25 cellular contexts compared by ENCODE assay signal in the genomic region with DNA sequence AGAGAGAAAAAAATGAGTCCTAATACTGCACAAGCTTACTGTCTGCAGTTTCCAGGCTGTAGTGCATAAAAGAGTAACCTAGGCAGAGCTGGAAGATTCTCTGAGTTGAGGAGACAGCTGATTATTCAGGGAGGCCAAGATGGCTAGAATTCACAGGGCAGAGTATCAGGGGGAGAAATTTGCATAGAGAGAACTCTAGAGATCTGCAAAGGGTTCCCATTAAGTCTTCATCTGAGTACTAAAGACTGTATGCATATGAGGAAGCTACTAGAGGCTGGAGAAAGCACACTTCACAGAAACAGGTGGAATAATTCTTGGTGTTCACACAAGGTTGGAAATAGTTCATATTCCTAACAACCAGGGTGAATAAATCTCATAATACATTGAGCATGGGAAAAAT.
"Had no signal": no experiment of that assay in that cellular context is flagged by ENCODE, and none has a peak within 500 bp of the region (broad histone marks: within the 10 kb centered on the region; RNA-seq: fewer than 3 reads in every experiment).

No MANE protein-coding gene starts in this region.

- H3K27ac Mint-ChIP-seq: natural killer cell; stimulated activated memory B cell treated with anti-CD40 and anti-IgM and Interleukin-4, amounts not matched to agents 10 μg/mL and 1 μg/mL and 100 μg/mL, for 72 hours; stimulated activated naive CD8-positive, alpha-beta T cell treated with anti-CD3 and anti-CD28 coated beads, Interleukin-15, Interleukin-2, amounts not matched to agents 100 ng/mL and 50 ng/mL, for 24 hours had no signal

- H3K27ac ChIP-seq: dorsolateral prefrontal cortex, epithelial cell of prostate, ovary, psoas muscle, skin epidermis, spleen, thoracic aorta, tibial nerve, upper lobe of left lung had no signal

- H3K27me3 ChIP-seq: dorsolateral prefrontal cortex, ovary, sigmoid colon, spleen, tibial nerve, upper lobe of left lung had no signal

- H3K9me3 ChIP-seq: ovary, psoas muscle, sigmoid colon, thoracic aorta, tibial nerve, upper lobe of left lung had no signal

- DNase-seq: cerebellar nuclear complex; dorsolateral prefrontal cortex; effector CD4-positive, alpha-beta T cell; natural killer cell; occipital lobe; ovary; posterior cingulate gyrus; psoas muscle; right cardiac atrium; sigmoid colon; spleen; stimulated activated CD4-positive, alpha-beta T cell treated with anti-CD3 and anti-CD28 coated beads, Interleukin-4, amount 100 ng/mL, for 4 hours; upper lobe of left lung had no signal

- H3K36me3 ChIP-seq: ovary, sigmoid colon, spleen, thoracic aorta, tibial nerve, upper lobe of left lung had no signal

- H3K27me3 Mint-ChIP-seq: stimulated activated memory B cell treated with anti-CD40 and anti-IgM and Interleukin-4, amounts not matched to agents 10 μg/mL and 1 μg/mL and 100 μg/mL, for 72 hours; stimulated activated naive CD8-positive, alpha-beta T cell treated with anti-CD3 and anti-CD28 coated beads, Interleukin-15, Interleukin-2, amounts not matched to agents 100 ng/mL and 50 ng/mL, for 24 hours had no signal

- ATAC-seq: esophagus mucosa; left lobe of liver; natural killer cell; psoas muscle; right cardiac atrium; stimulated activated memory B cell treated with anti-CD40 and anti-IgM and Interleukin-4, amounts not matched to agents 10 μg/mL and 1 μg/mL and 100 μg/mL, for 72 hours had no signal

- H3K4me3 ChIP-seq: dorsolateral prefrontal cortex, ovary, psoas muscle, sigmoid colon, skin epidermis, spleen, thoracic aorta, tibial nerve, upper lobe of left lung had no signal

- H3K4me3 Mint-ChIP-seq: natural killer cell; stimulated activated memory B cell treated with anti-CD40 and anti-IgM and Interleukin-4, amounts not matched to agents 10 μg/mL and 1 μg/mL and 100 μg/mL, for 72 hours; stimulated activated naive CD8-positive, alpha-beta T cell treated with anti-CD3 and anti-CD28 coated beads, Interleukin-15, Interleukin-2, amounts not matched to agents 100 ng/mL and 50 ng/mL, for 24 hours had no signal

- H3K36me3 Mint-ChIP-seq: natural killer cell; stimulated activated memory B cell treated with anti-CD40 and anti-IgM and Interleukin-4, amounts not matched to agents 10 μg/mL and 1 μg/mL and 100 μg/mL, for 72 hours had no signal

- H3K4me1 Mint-ChIP-seq: natural killer cell had no signal

- FAIRE-seq: colon, frontal cortex, keratinocyte, urothelium cell line had no signal
